Comparison of ENCODE assay signal across 1 cellular context in the genomic region with DNA sequence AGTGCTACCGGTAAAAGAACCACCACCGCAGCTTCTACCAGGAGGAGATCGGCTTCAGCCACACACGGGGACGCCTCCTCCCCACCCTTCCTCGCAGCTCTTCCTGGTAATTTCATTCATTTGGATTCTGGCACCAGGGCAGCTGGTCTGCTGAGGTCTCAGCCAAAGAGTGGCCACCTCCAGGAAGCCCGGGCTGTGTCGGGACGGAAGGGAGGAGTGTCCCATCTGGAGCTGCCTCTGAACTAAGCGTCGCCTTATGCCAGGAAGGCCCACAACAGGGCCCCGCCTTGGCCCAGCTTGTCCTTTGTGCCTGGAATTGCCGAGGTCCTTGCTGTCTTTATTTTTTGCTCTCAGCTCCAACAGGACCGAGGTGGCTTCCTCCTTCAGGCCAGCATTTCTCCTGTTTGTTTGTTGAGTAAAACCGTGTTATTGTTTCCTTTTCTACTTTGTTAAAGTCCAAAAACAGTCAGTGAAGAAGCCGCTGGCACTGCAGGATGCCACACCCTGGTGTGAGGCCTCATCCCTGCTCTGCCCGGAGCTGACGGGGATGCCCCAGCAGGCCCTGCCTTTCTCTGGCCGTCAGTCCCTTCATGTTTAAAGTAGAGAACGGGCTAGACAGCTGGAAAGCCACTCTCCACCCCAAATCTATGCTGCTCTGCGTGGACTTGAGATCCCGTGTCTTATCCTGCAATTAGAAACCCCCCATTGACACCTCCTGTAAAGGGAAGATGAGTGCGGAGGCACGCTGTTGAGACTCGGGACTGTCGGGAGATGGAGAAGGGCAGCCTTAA.
TF ChIP-seq lines count a peak whose summit lies in the region.

No MANE protein-coding gene starts in this region.

TF ChIP-seq in IMR-90, 13 proteins besides CTCF, POLR2A, EP300 and RAD21:
- no peak for TF ChIP-seq MAFK (IDR thresholded peaks at IDR 0.05; ENCODE audit: low read depth, low read length)
- no peak for TF ChIP-seq MXI1 (IDR thresholded peaks at IDR 0.05; ENCODE audit: borderline replicate concordance, low read depth, low read length)
- TF ChIP-seq BHLHE40 (IDR thresholded peaks at IDR 0.05; ENCODE audit: low read depth, low read length) = no peak
- TF ChIP-seq NFE2L2 (IDR thresholded peaks at IDR 0.05; ENCODE audit: low read depth, low read length) = no peak
- TF ChIP-seq SMC3 (IDR thresholded peaks at IDR 0.05; ENCODE audit: low read depth, low read length) = no peak
- TF ChIP-seq FOS (IDR thresholded peaks at IDR 0.05; ENCODE audit: low read depth, low read length) = no peak
- TF ChIP-seq CHD1 (IDR thresholded peaks at IDR 0.05; ENCODE audit: low read depth, low read length) = no peak
- TF ChIP-seq, protein P1, sequence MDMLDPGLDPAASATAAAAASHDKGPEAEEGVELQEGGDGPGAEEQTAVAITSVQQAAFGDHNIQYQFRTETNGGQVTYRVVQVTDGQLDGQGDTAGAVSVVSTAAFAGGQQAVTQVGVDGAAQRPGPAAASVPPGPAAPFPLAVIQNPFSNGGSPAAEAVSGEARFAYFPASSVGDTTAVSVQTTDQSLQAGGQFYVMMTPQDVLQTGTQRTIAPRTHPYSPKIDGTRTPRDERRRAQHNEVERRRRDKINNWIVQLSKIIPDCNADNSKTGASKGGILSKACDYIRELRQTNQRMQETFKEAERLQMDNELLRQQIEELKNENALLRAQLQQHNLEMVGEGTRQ (IDR thresholded peaks at IDR 0.05; ENCODE audit: low read depth, low read length) = no peak
- TF ChIP-seq CEBPB (IDR thresholded peaks at IDR 0.05; ENCODE audit: low read depth, low read length) = no peak
- TF ChIP-seq RCOR1 (IDR thresholded peaks at IDR 0.05; ENCODE audit: insufficient replicate concordance, low read length) = no peak
- TF ChIP-seq MAZ (IDR thresholded peaks at IDR 0.05; ENCODE audit: borderline replicate concordance, low read depth, low read length) = no peak
- TF ChIP-seq, protein P2, sequence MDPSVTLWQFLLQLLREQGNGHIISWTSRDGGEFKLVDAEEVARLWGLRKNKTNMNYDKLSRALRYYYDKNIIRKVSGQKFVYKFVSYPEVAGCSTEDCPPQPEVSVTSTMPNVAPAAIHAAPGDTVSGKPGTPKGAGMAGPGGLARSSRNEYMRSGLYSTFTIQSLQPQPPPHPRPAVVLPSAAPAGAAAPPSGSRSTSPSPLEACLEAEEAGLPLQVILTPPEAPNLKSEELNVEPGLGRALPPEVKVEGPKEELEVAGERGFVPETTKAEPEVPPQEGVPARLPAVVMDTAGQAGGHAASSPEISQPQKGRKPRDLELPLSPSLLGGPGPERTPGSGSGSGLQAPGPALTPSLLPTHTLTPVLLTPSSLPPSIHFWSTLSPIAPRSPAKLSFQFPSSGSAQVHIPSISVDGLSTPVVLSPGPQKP (IDR thresholded peaks at IDR 0.05; ENCODE audit: borderline replicate concordance, low read depth, low read length) = no peak
- TF ChIP-seq RFX5 (IDR thresholded peaks at IDR 0.05; ENCODE audit: low read depth, low read length) = no peak
